8 cellular contexts compared by ENCODE assay signal in genomic region chr5:126354012-126354856, GRCh38.
A peak's percentile ranks its signal among the peaks of the same experiment; 100 is the strongest.
DNase-seq lines count a peak whose midpoint lies in the region; ATAC-seq and TF ChIP-seq lines count a peak whose summit lies in the region.

No MANE protein-coding gene starts in this region.

- H3K9me3 ChIP-seq in CD4-positive, alpha-beta T cell (ENCODE audit: control insufficient read depth, low read length), result no peaks in the 10 kb centered on the region
- H3K9me3 ChIP-seq in gastrocnemius medialis, result no peaks in the 10 kb centered on the region

- H3K27ac ChIP-seq in CD4-positive, alpha-beta T cell (ENCODE audit: low read depth, low read length), result no peak overlapping the region
- peak overlapping the region in 3 of 4 donors; percentile 14 to 36 (median 20) for H3K27ac ChIP-seq in gastrocnemius medialis

- H3K4me3 Mint-ChIP-seq in CD4-positive, alpha-beta T cell, result peak overlapping the region; percentile 13

- no peaks in the 10 kb centered on the region for H3K36me3 ChIP-seq in gastrocnemius medialis

- CTCF ChIA-PET in CD4-positive, alpha-beta T cell (lab: Charles Lee), result interaction anchor here (0.8 to 2.2 kb wide), 3 partner anchors 140 to 186 kb away, joined by 3 to 10 read pairs (median 3); no protein-coding TSS in a partner anchor

- ATAC-seq in CD4-positive, alpha-beta T cell (ENCODE audit: poor library complexity), result peak; percentile 74
- ATAC-seq in GM19395 (IDR thresholded peaks at IDR 0.05; ENCODE audit: unreplicated experiment) (peak; percentile 34), left cardiac atrium (peak; percentile 80 to 88), gastrocnemius medialis (peak; percentile 88 to 93)

- no peak for DNase-seq in CD4-positive, alpha-beta T cell
- DNase-seq in NCI-H226 (peak; percentile 85), amniotic stem cell (lab: John Stamatoyannopoulos, UW) (peak; percentile 72), left cardiac atrium (no peak), gastrocnemius medialis (no peak), HuH-7.5 (ENCODE audit: low spot score) (no peak)
- no peak for DNase-seq in stimulated activated CD8-positive, alpha-beta memory T cell treated with anti-CD3 and anti-CD28 coated beads, Interleukin-4, amount 100 ng/mL, for 48 hours

- H3K27me3 ChIP-seq in CD4-positive, alpha-beta T cell (ENCODE audit: control insufficient read depth, insufficient read depth, low read length), result no peaks in the 10 kb centered on the region
- no peaks in the 10 kb centered on the region for H3K27me3 ChIP-seq in gastrocnemius medialis

- TF ChIP-seq CTCF in CD4-positive, alpha-beta T cell (IDR thresholded peaks at IDR 0.05), result peak; percentile 78
- peak; percentile 25 to 58 (median 55) for TF ChIP-seq CTCF in gastrocnemius medialis (IDR thresholded peaks at IDR 0.05 in 4 of 5, conservative IDR thresholded peaks at IDR 0.05 in 1 of 5)

- peaks cover 0 to 7% of the 10 kb centered on the region in 2 donors for H3K4me1 ChIP-seq in gastrocnemius medialis

- no peak for TF ChIP-seq POLR2A in gastrocnemius medialis (IDR thresholded peaks at IDR 0.05)

- H3K27ac Mint-ChIP-seq in CD4-positive, alpha-beta T cell, result no peak overlapping the region

- peaks cover 16% of the 10 kb centered on the region for H3K4me1 Mint-ChIP-seq in CD4-positive, alpha-beta T cell (ENCODE audit: low read depth)

- in situ Hi-C loops in gastrocnemius medialis (cut with MboI; ENCODE audit: low sequenced_read_pairs in 4 of 4), result loop anchor here in 2 of 4 donors (5.0 kb wide), 1 partner anchor 183 kb away; no protein-coding TSS in a partner anchor

- peak overlapping the region in 2 of 4 donors; percentile 8 to 22 for H3K4me3 ChIP-seq in gastrocnemius medialis

- H3K27me3 Mint-ChIP-seq in CD4-positive, alpha-beta T cell, result peaks cover 4% of the 10 kb centered on the region

- H3K36me3 Mint-ChIP-seq in CD4-positive, alpha-beta T cell (ENCODE audit: low read depth), result no peaks in the 10 kb centered on the region

- POLR2A ChIA-PET in CD4-positive, alpha-beta T cell (lab: Charles Lee), result interaction anchor here (0.7 to 1.0 kb wide), 2 partner anchors 16 to 146 kb away, joined by 3 read pairs; no protein-coding TSS in a partner anchor

- H3K9me3 Mint-ChIP-seq in CD4-positive, alpha-beta T cell, result no peaks in the 10 kb centered on the region

- intact Hi-C loops in CD4-positive, alpha-beta T cell (cut with DNase I, micrococcal nuclease), result loop anchor here (1.0 to 2.0 kb wide), 4 partner anchors 146 to 249 kb away; no protein-coding TSS in a partner anchor
- intact Hi-C loops in left cardiac atrium (cut with DNase I) (loop anchor here in 1 of 2 donors (5.0 kb wide), 1 partner anchor 188 kb away; no protein-coding TSS in a partner anchor), gastrocnemius medialis (cut with DNase I; ENCODE audit: low total_unique reads) (loop anchor here (1.0 to 2.0 kb wide), 2 partner anchors 139 to 185 kb away; no protein-coding TSS in a partner anchor)

Comparison
In these comparisons a context has a peak if more than half of its experiments do, and no peak if none do; other contexts are left out.
1. ATAC-seq: peak in every context shown above with its lines; median percentile 90 in gastrocnemius medialis; 84 in left cardiac atrium; 74 in CD4-positive, alpha-beta T cell; 34 in GM19395.
2. DNase-seq: peak in NCI-H226 (single experiment) and amniotic stem cell (single experiment); none in CD4-positive, alpha-beta T cell (0 of 10), left cardiac atrium (single experiment), gastrocnemius medialis (0 of 2), HuH-7.5 (single experiment) and stimulated activated CD8-positive, alpha-beta memory T cell treated with anti-CD3 and anti-CD28 coated beads, Interleukin-4, amount 100 ng/mL, for 48 hours (single experiment).